In genomic region chrX:9483376-9483775, GRCh38 we compare ENCODE assay signal across 28 cellular contexts.
"Had no signal": no experiment of that assay in that cellular context is flagged by ENCODE, and none has a peak within 500 bp of the region (broad histone marks: within the 10 kb centered on the region; RNA-seq: fewer than 3 reads in every experiment).

No MANE protein-coding gene starts in this region.

- H3K9me3 Mint-ChIP-seq: stimulated activated naive CD8-positive, alpha-beta T cell treated with anti-CD3 and anti-CD28 coated beads, Interleukin-15, amount 100 ng/mL, for 72 hours had no signal

- DNase-seq: head of caudate nucleus; hippocampal formation; kidney glomerular epithelial cell; left cardiac atrium; left lung; lower lobe of right lung; mammary epithelial cell; mesenchymal stem cell; naive B cell; nucleus accumbens; pancreas; posterior cingulate gyrus; retina; right cardiac atrium; sigmoid colon; small intestine; spleen; stimulated activated CD4-positive, alpha-beta T cell treated with anti-CD3 and anti-CD28 coated beads, Interleukin-4, amount 100 ng/mL, for 4 hours; stimulated activated CD8-positive, alpha-beta memory T cell treated with anti-CD3 and anti-CD28 coated beads, Interleukin-4, amount 100 ng/mL, for 48 hours; stimulated activated naive CD4-positive, alpha-beta T cell treated with Interleukin-2 at 50 U/mL for 16 hours; stimulated activated naive CD8-positive, alpha-beta T cell treated with anti-CD3 and anti-CD28 coated beads, Interleukin-15, amount 100 ng/mL, for 72 hours; substantia nigra; uterus had no signal

- ATAC-seq: left cardiac atrium; left lung; lower lobe of right lung; pancreas; right cardiac atrium; stimulated activated memory B cell treated with anti-CD40 and anti-IgM and Interleukin-4, amounts not matched to agents 10 μg/mL and 1 μg/mL and 100 μg/mL, for 72 hours; stimulated activated naive CD8-positive, alpha-beta T cell treated with anti-CD3 and anti-CD28 coated beads, Interleukin-15, amount 100 ng/mL, for 72 hours had no signal

- H3K27ac Mint-ChIP-seq: stimulated activated memory B cell treated with anti-CD40 and anti-IgM and Interleukin-4, amounts not matched to agents 10 μg/mL and 1 μg/mL and 100 μg/mL, for 72 hours; stimulated activated naive CD8-positive, alpha-beta T cell treated with anti-CD3 and anti-CD28 coated beads, Interleukin-15, amount 100 ng/mL, for 72 hours; type B pancreatic cell had no signal

- H3K36me3 ChIP-seq: left lung, lower lobe of right lung, pancreas, prostate gland, sigmoid colon, spleen, tibial nerve, uterus had no signal

- H3K4me3 ChIP-seq: left lung, lower lobe of right lung, pancreas, prostate gland, sigmoid colon, spleen, tibial nerve, uterus had no signal

- H3K9me3 ChIP-seq: left lung, lower lobe of right lung, pancreas, prostate gland, sigmoid colon, tibial nerve, uterus had no signal

- H3K4me1 ChIP-seq: left lung, lower lobe of right lung, pancreas, prostate gland, tibial nerve, uterus had no signal

- H3K27me3 Mint-ChIP-seq: naive B cell; stimulated activated memory B cell treated with anti-CD40 and anti-IgM and Interleukin-4, amounts not matched to agents 10 μg/mL and 1 μg/mL and 100 μg/mL, for 72 hours; stimulated activated naive CD8-positive, alpha-beta T cell treated with anti-CD3 and anti-CD28 coated beads, Interleukin-15, amount 100 ng/mL, for 72 hours; type B pancreatic cell had no signal

- H3K27ac ChIP-seq: left lung, lower lobe of right lung, pancreas, prostate gland, sigmoid colon, spleen, tibial nerve, uterus had no signal

- H3K27me3 ChIP-seq: left lung, pancreas, sigmoid colon, spleen, tibial nerve, uterus had no signal

- FAIRE-seq: keratinocyte, pancreas, small intestine had no signal

- H3K4me3 Mint-ChIP-seq: stimulated activated memory B cell treated with anti-CD40 and anti-IgM and Interleukin-4, amounts not matched to agents 10 μg/mL and 1 μg/mL and 100 μg/mL, for 72 hours; stimulated activated naive CD8-positive, alpha-beta T cell treated with anti-CD3 and anti-CD28 coated beads, Interleukin-15, amount 100 ng/mL, for 72 hours; type B pancreatic cell had no signal
